20 cellular contexts compared by ENCODE assay signal in genomic region chr11:115463606-115464005, GRCh38.
"Had no signal": no experiment of that assay in that cellular context is flagged by ENCODE, and none has a peak within 500 bp of the region (broad histone marks: within the 10 kb centered on the region; RNA-seq: fewer than 3 reads in every experiment).

No MANE protein-coding gene starts in this region.

- H3K27ac Mint-ChIP-seq: activated CD4-positive, alpha-beta T cell treated with anti-CD3 and anti-CD28 coated beads, Interleukin-2, amount 10 ng/mL, durations not matched to agents 7 days and 5 days; activated CD8-positive, alpha-beta T cell treated with anti-CD3 and anti-CD28 coated beads, Interleukin-2, amount 10 ng/mL, durations not matched to agents 7 days and 5 days; activated naive CD4-positive, alpha-beta T cell treated with anti-CD3 and anti-CD28 coated beads, Interleukin-2, amount 50 U/mL, for 24 hours; stimulated activated naive B cell treated with anti-CD40 and anti-IgM and Interleukin-4, amounts not matched to agents 10 μg/mL and 1 μg/mL and 100 μg/mL, for 72 hours had no signal

- H3K36me3 ChIP-seq: ascending aorta, breast epithelium, sigmoid colon, thoracic aorta, upper lobe of right lung had no signal

- H3K4me3 Mint-ChIP-seq: activated CD4-positive, alpha-beta T cell treated with anti-CD3 and anti-CD28 coated beads, Interleukin-2, amount 10 ng/mL, durations not matched to agents 7 days and 5 days; activated CD8-positive, alpha-beta T cell treated with anti-CD3 and anti-CD28 coated beads, Interleukin-2, amount 10 ng/mL, durations not matched to agents 7 days and 5 days; activated naive CD4-positive, alpha-beta T cell treated with anti-CD3 and anti-CD28 coated beads, Interleukin-2, amount 50 U/mL, for 24 hours; activated T-cell treated with anti-CD3 and anti-CD28 coated beads, Interleukin-2, amount 50 U/mL, for 4 hours; nephron; stimulated activated naive B cell treated with anti-CD40 and anti-IgM and Interleukin-4, amounts not matched to agents 10 μg/mL and 1 μg/mL and 100 μg/mL, for 72 hours had no signal

- H3K9me3 Mint-ChIP-seq: activated CD4-positive, alpha-beta T cell treated with anti-CD3 and anti-CD28 coated beads, Interleukin-2, amount 10 ng/mL, durations not matched to agents 7 days and 5 days; activated naive CD4-positive, alpha-beta T cell treated with anti-CD3 and anti-CD28 coated beads, Interleukin-2, amount 50 U/mL, for 24 hours; activated T-cell treated with anti-CD3 and anti-CD28 coated beads, Interleukin-2, amount 50 U/mL, for 4 hours; nephron had no signal

- H3K27me3 Mint-ChIP-seq: activated CD4-positive, alpha-beta T cell treated with anti-CD3 and anti-CD28 coated beads, Interleukin-2, amount 10 ng/mL, durations not matched to agents 7 days and 5 days; stimulated activated naive B cell treated with anti-CD40 and anti-IgM and Interleukin-4, amounts not matched to agents 10 μg/mL and 1 μg/mL and 100 μg/mL, for 72 hours had no signal

- ATAC-seq: activated CD8-positive, alpha-beta T cell treated with anti-CD3 and anti-CD28 coated beads, Interleukin-2, amount 10 ng/mL, durations not matched to agents 7 days and 5 days; activated T-cell treated with anti-CD3 and anti-CD28 coated beads, Interleukin-2, amount 50 U/mL, for 4 hours; left lobe of liver; stimulated activated naive B cell treated with anti-CD40 and anti-IgM and Interleukin-4, amounts not matched to agents 10 μg/mL and 1 μg/mL and 100 μg/mL, for 72 hours; upper lobe of right lung had no signal

- FAIRE-seq: endometrium, kidney had no signal

- H3K4me1 Mint-ChIP-seq: activated CD4-positive, alpha-beta T cell treated with anti-CD3 and anti-CD28 coated beads, Interleukin-2, amount 10 ng/mL, durations not matched to agents 7 days and 5 days; activated naive CD4-positive, alpha-beta T cell treated with anti-CD3 and anti-CD28 coated beads, Interleukin-2, amount 50 U/mL, for 24 hours; stimulated activated naive B cell treated with anti-CD40 and anti-IgM and Interleukin-4, amounts not matched to agents 10 μg/mL and 1 μg/mL and 100 μg/mL, for 72 hours had no signal

- H3K36me3 Mint-ChIP-seq: activated naive CD4-positive, alpha-beta T cell treated with anti-CD3 and anti-CD28 coated beads, Interleukin-2, amount 50 U/mL, for 24 hours; stimulated activated naive B cell treated with anti-CD40 and anti-IgM and Interleukin-4, amounts not matched to agents 10 μg/mL and 1 μg/mL and 100 μg/mL, for 72 hours had no signal

- H3K9me3 ChIP-seq: ascending aorta, breast epithelium, sigmoid colon, thoracic aorta, upper lobe of right lung had no signal

- H3K4me1 ChIP-seq: ascending aorta, breast epithelium, sigmoid colon, upper lobe of right lung had no signal

- H3K27ac ChIP-seq: ascending aorta, breast epithelium, sigmoid colon, thoracic aorta, upper lobe of right lung had no signal

- H3K4me3 ChIP-seq: ascending aorta, breast epithelium, lung, sigmoid colon, thoracic aorta, upper lobe of right lung had no signal

- DNase-seq: activated CD4-positive, alpha-beta T cell treated with anti-CD3 and anti-CD28 coated beads, Interleukin-2, amount 10 ng/mL, durations not matched to agents 7 days and 5 days; activated CD8-positive, alpha-beta T cell treated with anti-CD3 and anti-CD28 coated beads, Interleukin-2, amount 10 ng/mL, durations not matched to agents 7 days and 5 days; activated T-cell treated with anti-CD3 and anti-CD28 coated beads, Interleukin-2, amount 50 U/mL, for 4 hours; cerebellar nuclear complex; cortex of kidney; erythroblast; kidney; midbrain; nucleus accumbens; sigmoid colon; stimulated activated naive B cell treated with anti-CD40 and anti-IgM and Interleukin-4, amounts not matched to agents 10 μg/mL and 1 μg/mL and 100 μg/mL, for 72 hours; upper lobe of right lung had no signal

- H3K27me3 ChIP-seq: ascending aorta, breast epithelium, sigmoid colon, upper lobe of right lung had no signal
